In genomic region chr6:28838634-28839442, GRCh38 we compare ENCODE assay signal across 1 cellular context.
A peak's percentile ranks its signal among the peaks of the same experiment; 100 is the strongest.
TF ChIP-seq lines count a peak whose summit lies in the region.

No MANE protein-coding gene starts in this region.

TF ChIP-seq in HepG2, 621 proteins besides CTCF, POLR2A, EP300 and RAD21 (continued from another document and continues in another):
- TF ChIP-seq GMEB1 (CRISPR knock-in tag; IDR thresholded peaks at IDR 0.05; ENCODE audit: borderline replicate concordance) = peak; percentile 23; the same call in 1 of the 2 replicates
- no peak for TF ChIP-seq ZC3H13 (CRISPR knock-in tag; IDR thresholded peaks at IDR 0.05)
- no peak for TF ChIP-seq PLSCR1 (CRISPR knock-in tag; IDR thresholded peaks at IDR 0.05; ENCODE audit: borderline replicate concordance)
- TF ChIP-seq TOE1 (CRISPR knock-in tag; IDR thresholded peaks at IDR 0.05) = no peak
- no peak for TF ChIP-seq MTF1 (CRISPR knock-in tag; IDR thresholded peaks at IDR 0.05)
- TF ChIP-seq HNRNPUL1 (IDR thresholded peaks at IDR 0.05; ENCODE audit: low read depth, low read length) = no peak
- TF ChIP-seq PITX1 (CRISPR knock-in tag; IDR thresholded peaks at IDR 0.05) = peak; percentile 80
- TF ChIP-seq RCOR2 (CRISPR knock-in tag; IDR thresholded peaks at IDR 0.05) = no peak
- no peak; the same call in 1 of the 2 replicates for TF ChIP-seq CSRNP1 (CRISPR knock-in tag; IDR thresholded peaks at IDR 0.05)
- TF ChIP-seq AGO2 (optimal IDR thresholded peaks at IDR 0.05; ENCODE audit: low read depth, low read length) = no peak
- TF ChIP-seq ZBTB10 (CRISPR knock-in tag; IDR thresholded peaks at IDR 0.05; ENCODE audit: borderline replicate concordance) = 0 out of 2 replicates have a peak, but pooled peaks have one; percentile 47
- TF ChIP-seq ZNF839 (CRISPR knock-in tag; IDR thresholded peaks at IDR 0.05; ENCODE audit: borderline replicate concordance) = no peak
- no peak for TF ChIP-seq ZNF446 (CRISPR knock-in tag; IDR thresholded peaks at IDR 0.05)
- 0 out of 2 replicates have a peak, but pooled peaks have one; percentile 64 for TF ChIP-seq ZNF318 (CRISPR knock-in tag; IDR thresholded peaks at IDR 0.05)
- no peak for TF ChIP-seq ZNF274 (CRISPR knock-in tag; IDR thresholded peaks at IDR 0.05)
- TF ChIP-seq ZEB1 (IDR thresholded peaks at IDR 0.05; ENCODE audit: insufficient replicate concordance, low read depth) = no peak
- TF ChIP-seq BHLHE40 (IDR thresholded peaks at IDR 0.05; ENCODE audit: low read length) = no peak
- TF ChIP-seq ELF3 (CRISPR knock-in tag; IDR thresholded peaks at IDR 0.05) = peak; percentile 42; the same call in 1 of the 2 replicates
- TF ChIP-seq JARID2 (CRISPR knock-in tag; IDR thresholded peaks at IDR 0.05; ENCODE audit: insufficient replicate concordance) = no peak
- peak; percentile 54; the same call in 1 of the 2 replicates for TF ChIP-seq GATAD1 (CRISPR knock-in tag; IDR thresholded peaks at IDR 0.05)
- no peak for TF ChIP-seq SSRP1 (CRISPR knock-in tag; IDR thresholded peaks at IDR 0.05)
- peak; percentile 88; the same call in 1 of the 2 replicates for TF ChIP-seq ZNF510 (CRISPR knock-in tag; IDR thresholded peaks at IDR 0.05; ENCODE audit: low read depth)
- peak; percentile 85 for TF ChIP-seq POGZ (CRISPR knock-in tag; IDR thresholded peaks at IDR 0.05)
- no peak for TF ChIP-seq FOXM1 (CRISPR knock-in tag; IDR thresholded peaks at IDR 0.05)
- TF ChIP-seq POGK (CRISPR knock-in tag; conservative IDR thresholded peaks at IDR 0.05) = peak; percentile 90; the same call in 1 of the 2 replicates
- TF ChIP-seq MYC (CRISPR knock-in tag; IDR thresholded peaks at IDR 0.05; ENCODE audit: borderline replicate concordance) = peak; percentile 61; the same call in 1 of the 2 replicates
- peak; percentile 63; the same call in 1 of the 2 replicates for TF ChIP-seq PHF21A (CRISPR knock-in tag; IDR thresholded peaks at IDR 0.05)
- no peak for TF ChIP-seq ZNF713 (CRISPR knock-in tag; IDR thresholded peaks at IDR 0.05)
- TF ChIP-seq GTF2F1 (IDR thresholded peaks at IDR 0.05; ENCODE audit: low read length) = no peak
- TF ChIP-seq ZNF280B (CRISPR knock-in tag; IDR thresholded peaks at IDR 0.05; ENCODE audit: borderline replicate concordance) = peak; percentile 85; the same call in 1 of the 2 replicates
- TF ChIP-seq PHF8 (CRISPR knock-in tag; IDR thresholded peaks at IDR 0.05) = peak; percentile 47; the same call in 1 of the 2 replicates
- TF ChIP-seq ZNF138 (CRISPR knock-in tag; IDR thresholded peaks at IDR 0.05; ENCODE audit: low read depth) = no peak
- no peak; the same call in 1 of the 2 replicates for TF ChIP-seq ZFAT (CRISPR knock-in tag; conservative IDR thresholded peaks at IDR 0.05)
- peak; percentile 29; the same call in 1 of the 2 replicates for TF ChIP-seq FOXP4 (CRISPR knock-in tag; IDR thresholded peaks at IDR 0.05)
- TF ChIP-seq KLF13 (CRISPR knock-in tag; IDR thresholded peaks at IDR 0.05) = no peak; the same call in 1 of the 2 replicates
- TF ChIP-seq ZNF12 (CRISPR knock-in tag; IDR thresholded peaks at IDR 0.05) = peak; percentile 57; the same call in 1 of the 2 replicates
- no peak for TF ChIP-seq SIX1 (CRISPR knock-in tag; IDR thresholded peaks at IDR 0.05; ENCODE audit: borderline replicate concordance)
- 0 out of 2 replicates have a peak, but pooled peaks have one; percentile 22 for TF ChIP-seq ZKSCAN5 (CRISPR knock-in tag; IDR thresholded peaks at IDR 0.05)
- peak; percentile 39; the same call in 1 of the 2 replicates for TF ChIP-seq ZFX (CRISPR knock-in tag; IDR thresholded peaks at IDR 0.05; ENCODE audit: low read depth)
- no peak for TF ChIP-seq NR3C1 (CRISPR knock-in tag; IDR thresholded peaks at IDR 0.05)
- TF ChIP-seq ZSCAN20 (CRISPR knock-in tag; IDR thresholded peaks at IDR 0.05; ENCODE audit: borderline replicate concordance) = peak; percentile 59; the same call in 1 of the 2 replicates
- no peak for TF ChIP-seq ZNF562 (CRISPR knock-in tag; IDR thresholded peaks at IDR 0.05; ENCODE audit: borderline replicate concordance)
- TF ChIP-seq MYNN (CRISPR knock-in tag; IDR thresholded peaks at IDR 0.05; ENCODE audit: low read depth) = no peak; the same call in 1 of the 2 replicates
